ENCODE assay signal across 11 cellular contexts in the genomic region with DNA sequence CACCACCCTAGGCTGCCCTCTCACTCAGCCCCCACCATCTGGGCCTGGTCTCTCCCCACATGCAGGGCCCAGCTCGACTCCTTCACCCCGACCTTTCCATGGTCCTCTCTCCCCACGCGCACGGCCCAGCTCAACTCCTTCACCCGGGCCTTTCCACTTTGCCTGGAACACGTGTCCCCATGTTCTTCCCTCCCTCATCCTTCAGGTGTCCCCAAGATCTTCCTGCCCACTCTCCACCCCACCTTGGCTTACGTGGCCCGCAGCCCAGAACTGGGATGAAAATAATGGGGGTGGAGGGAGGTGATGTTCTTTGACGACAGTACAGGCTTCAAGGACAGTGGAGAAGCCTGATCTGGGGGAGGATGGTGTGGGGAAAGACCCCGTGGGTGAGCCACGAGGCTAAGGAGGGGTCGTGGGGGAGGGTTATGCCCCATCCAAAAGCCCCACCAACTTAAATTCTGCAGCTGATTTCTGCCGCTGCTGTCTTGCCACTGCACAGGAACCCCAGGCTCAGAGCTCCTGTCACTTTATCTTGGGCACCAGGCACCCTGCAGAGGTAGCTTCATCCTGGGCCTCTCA. TPM values are rescaled to one million over a fixed set of nuclear protein-coding genes. Genes with fewer than 3 reads are reported as not detected.
DNase-seq lines count a peak whose midpoint lies in the region; ATAC-seq and TF ChIP-seq lines count a peak whose summit lies in the region.
"Had no signal": no experiment of that assay in that cellular context is flagged by ENCODE, and none has a peak within 500 bp of the region (broad histone marks: within the 10 kb centered on the region; RNA-seq: fewer than 3 reads in every experiment).

No MANE protein-coding gene starts in this region.

- H3K4me1 Mint-ChIP-seq in activated T-cell treated with anti-CD3 and anti-CD28 coated beads, Interleukin-2, amount 50 U/mL, for 24 hours (ENCODE audit: low read depth): peaks cover 70% of the 10 kb centered on the region

- no peaks in the 10 kb centered on the region for H3K27me3 Mint-ChIP-seq in activated T-cell treated with anti-CD3 and anti-CD28 coated beads, Interleukin-2, amount 50 U/mL, for 24 hours

- H3K27me3 ChIP-seq in Peyer's patch (no peaks in the 10 kb centered on the region), esophagus squamous epithelium (no peaks in the 10 kb centered on the region)
- H3K27me3 ChIP-seq: body of pancreas, tibial artery had no signal

- no peaks in the 10 kb centered on the region for H3K9me3 ChIP-seq in Peyer's patch
- no peaks in the 10 kb centered on the region for H3K9me3 ChIP-seq in esophagus squamous epithelium
- H3K9me3 ChIP-seq: body of pancreas, tibial artery had no signal

- H3K36me3 Mint-ChIP-seq in activated T-cell treated with anti-CD3 and anti-CD28 coated beads, Interleukin-2, amount 50 U/mL, for 24 hours (ENCODE audit: low read depth): no peaks in the 10 kb centered on the region

- H3K9me3 Mint-ChIP-seq in activated T-cell treated with anti-CD3 and anti-CD28 coated beads, Interleukin-2, amount 50 U/mL, for 24 hours: no peaks in the 10 kb centered on the region

- in situ Hi-C loops in G401 (cut with HindIII; ENCODE audit: low sequenced_read_pairs): no loop called here

- H3K4me3 ChIP-seq in Peyer's patch (no peak overlapping the region), esophagus squamous epithelium (no peak overlapping the region)
- H3K4me3 ChIP-seq: body of pancreas, tibial artery had no signal

- peaks cover 0 to 21% (median 11%) of the 10 kb centered on the region in 4 donors for H3K4me1 ChIP-seq in Peyer's patch
- peaks cover 3 to 18% (median 3%) of the 10 kb centered on the region in 3 donors for H3K4me1 ChIP-seq in esophagus squamous epithelium

- H3K27ac Mint-ChIP-seq in activated T-cell treated with anti-CD3 and anti-CD28 coated beads, Interleukin-2, amount 50 U/mL, for 24 hours: peak overlapping the region; percentile 96

- 54 to 69% methylated on average over 7 to 10 of the region's 14 CpGs for WGBS in esophagus squamous epithelium, 2 donors

- TF ChIP-seq POLR2A in Peyer's patch (IDR thresholded peaks at IDR 0.05) (no peak), esophagus squamous epithelium (IDR thresholded peaks at IDR 0.05) (no peak)

- no peak for TF ChIP-seq CTCF in Peyer's patch (IDR thresholded peaks at IDR 0.05)
- TF ChIP-seq CTCF in esophagus squamous epithelium (IDR thresholded peaks at IDR 0.05): no peak

- H3K27ac ChIP-seq in Peyer's patch: peak overlapping the region; percentile 58 to 78 (median 74)
- H3K27ac ChIP-seq in esophagus squamous epithelium: peak overlapping the region in 3 of 4 donors; percentile 17 to 50 (median 20)
- H3K27ac ChIP-seq: body of pancreas, tibial artery had no signal

- DNase-seq in activated T-cell treated with anti-CD3 and anti-CD28 coated beads, Interleukin-2, amount 50 U/mL, for 24 hours: no peak
- no peak for DNase-seq in activated T-cell treated with anti-CD3 and anti-CD28 coated beads for 4 hours
- DNase-seq in Peyer's patch: no peak
- no peak for DNase-seq in esophagus squamous epithelium (lab: John Stamatoyannopoulos, UW)
- DNase-seq in stimulated activated naive CD8-positive, alpha-beta T cell treated with anti-CD3 and anti-CD28 coated beads, Interleukin-15, Interleukin-2, amounts not matched to agents 100 U/mL and 50 U/mL, for 24 hours: peak; percentile 39
- no peak for DNase-seq in effector CD8-positive, alpha-beta T cell (lab: John Stamatoyannopoulos, UW)
- DNase-seq in nucleus accumbens (lab: John Stamatoyannopoulos, UW): no peak
- DNase-seq in G401 (ENCODE audit: low spot score): no peak
- DNase-seq: NCI-H1417 treated with DMSO at 0.1 percent for 48 hours had no signal

- H3K36me3 ChIP-seq in Peyer's patch: no peaks in the 10 kb centered on the region
- H3K36me3 ChIP-seq in esophagus squamous epithelium: no peaks in the 10 kb centered on the region
- H3K36me3 ChIP-seq: tibial artery had no signal

- intact Hi-C loops in esophagus squamous epithelium (cut with DNase I): loop anchor here (5.0 to 10.0 kb wide), 2 partner anchors 108 to 210 kb away; no protein-coding TSS in a partner anchor

- ATAC-seq in stimulated activated naive CD8-positive, alpha-beta T cell treated with anti-CD3 and anti-CD28 coated beads, Interleukin-15, Interleukin-2, amounts not matched to agents 100 U/mL and 50 U/mL, for 24 hours: peak; percentile 0
- ATAC-seq: body of pancreas had no signal

- H3K4me3 Mint-ChIP-seq in activated T-cell treated with anti-CD3 and anti-CD28 coated beads, Interleukin-2, amount 50 U/mL, for 24 hours: peak overlapping the region; percentile 60

RNA-seq across cellular contexts. Expression of gene MEAK7, which starts 9.9 kb away (rescaled TPM):
- total RNA-seq in Peyer's patch: 10 to 100 TPM in 3 of 4 donors, 1 to 10 TPM in 1; 7.4 to 54.3 (median 47.0) TPM
- total RNA-seq in esophagus squamous epithelium: 10 to 100 TPM; 20.2 to 35.9 (median 29.9) TPM
- total RNA-seq in G401 (2014; rRNA removed; shearing (Covaris generic)): 6.0 and 16.5 TPM in 2 replicates
